ENCODE assay signal across 13 cellular contexts in genomic region chr5:40832345-40832744, GRCh38. TPM values are rescaled to one million over a fixed set of nuclear protein-coding genes. Genes with fewer than 3 reads are reported as not detected.
A peak's percentile ranks its signal among the peaks of the same experiment; 100 is the strongest.
DNase-seq lines count a peak whose midpoint lies in the region; ATAC-seq and TF ChIP-seq lines count a peak whose summit lies in the region.
"Had no signal": no experiment of that assay in that cellular context is flagged by ENCODE, and none has a peak within 500 bp of the region (broad histone marks: within the 10 kb centered on the region; RNA-seq: fewer than 3 reads in every experiment).

No MANE protein-coding gene starts in this region.

- no peak overlapping the region for H2BK20ac ChIP-seq in IMR-90 (ENCODE audit: low read depth, low read length)

- no peaks in the 10 kb centered on the region for H3K27me3 Mint-ChIP-seq in Calu3 (ENCODE audit: unreplicated experiment)
- H3K27me3 Mint-ChIP-seq in activated naive CD8-positive, alpha-beta T cell treated with anti-CD3 and anti-CD28 coated beads, Interleukin-2, amount 10 ng/mL, durations not matched to agents 7 days and 5 days = no peaks in the 10 kb centered on the region

- in situ Hi-C loops in IMR-90 (cut with MboI; ENCODE audit: low sequenced_read_pairs) = no loop called here

- H2AK5ac ChIP-seq in IMR-90 (ENCODE audit: low read depth, low read length) = no peak overlapping the region

- no peak overlapping the region for H3K4me2 ChIP-seq in IMR-90 (ENCODE audit: low read depth, low read length)

- H2BK15ac ChIP-seq in IMR-90 (ENCODE audit: low read depth, low read length) = no peak overlapping the region

- no peak overlapping the region for H2AK9ac ChIP-seq in IMR-90 (replicated peaks; ENCODE audit: low read depth, low read length, poor library complexity)

- H3K27me3 ChIP-seq in IMR-90 (ENCODE audit: control insufficient read depth, insufficient read depth, low read length) = no peaks in the 10 kb centered on the region
- H3K27me3 ChIP-seq in muscle layer of colon (ENCODE audit: control insufficient read depth in 1 of 2, insufficient read depth in 2 of 2, low read length in 2 of 2) = no peaks in the 10 kb centered on the region
- H3K27me3 ChIP-seq: testis had no signal

- H2BK120ac ChIP-seq in IMR-90 (ENCODE audit: low read depth, low read length) = no peak overlapping the region

- POLR2A ChIA-PET in IMR-90 (lab: Charles Lee; ENCODE audit: unreplicated experiment) = no interaction called here
- POLR2A ChIA-PET in activated naive CD8-positive, alpha-beta T cell treated with anti-CD3 and anti-CD28 coated beads, Interleukin-2, amount 10 ng/mL, durations not matched to agents 7 days and 5 days (lab: Charles Lee) = interaction anchor here (0.6 kb wide), 1 partner anchor 9 kb away, joined by 5 read pairs; no protein-coding TSS in a partner anchor

- H4K8ac ChIP-seq in IMR-90 (ENCODE audit: low read depth in 2 of 2, low read length in 2 of 2) = no peak overlapping the region

- ATAC-seq in IMR-90 (ENCODE audit: low read depth) (no peak), GM21529 (IDR thresholded peaks at IDR 0.05; ENCODE audit: unreplicated experiment) (no peak), Right ventricle myocardium superior (ENCODE audit: poor library complexity) (no peak)
- ATAC-seq in activated naive CD8-positive, alpha-beta T cell treated with anti-CD3 and anti-CD28 coated beads, Interleukin-2, amount 10 ng/mL, durations not matched to agents 7 days and 5 days (ENCODE audit: low read depth) = no peak
- ATAC-seq: esophagus mucosa had no signal

- H3K4ac ChIP-seq in IMR-90 (ENCODE audit: low read depth, low read length) = no peak overlapping the region

- H3K27ac Mint-ChIP-seq in Calu3 (ENCODE audit: unreplicated experiment) = peak overlapping the region; percentile 87
- H3K27ac Mint-ChIP-seq in activated naive CD8-positive, alpha-beta T cell treated with anti-CD3 and anti-CD28 coated beads, Interleukin-2, amount 10 ng/mL, durations not matched to agents 7 days and 5 days = peak overlapping the region; percentile 7

- no peak overlapping the region for H3K18ac ChIP-seq in IMR-90 (ENCODE audit: low read depth, low read length)

- peaks cover 46% of the 10 kb centered on the region for H3K4me1 Mint-ChIP-seq in Calu3 (ENCODE audit: low read depth, unreplicated experiment)
- peaks cover 54% of the 10 kb centered on the region for H3K4me1 Mint-ChIP-seq in activated naive CD8-positive, alpha-beta T cell treated with anti-CD3 and anti-CD28 coated beads, Interleukin-2, amount 10 ng/mL, durations not matched to agents 7 days and 5 days

- CTCF ChIA-PET in Calu3 (lab: Charles Lee) (no interaction called here), IMR-90 (lab: Yijun Ruan, JAX) (no interaction called here)

- H3K14ac ChIP-seq in IMR-90 (replicated peaks; ENCODE audit: low read depth, low read length) = no peak overlapping the region

- H3K9me1 ChIP-seq in IMR-90 (ENCODE audit: insufficient read depth, low read length) = 0 out of 2 replicates have a peak, but pooled peaks cover 2% of the 10 kb centered on the region

- H3K4me1 ChIP-seq in IMR-90 (ENCODE audit: control insufficient read depth, insufficient read depth, low read length) (peaks cover 2% of the 10 kb centered on the region; the same call in 1 of the 2 replicates), muscle layer of colon (ENCODE audit: insufficient read depth, low read length) (peaks cover 26% of the 10 kb centered on the region)

- H3K4me3 ChIP-seq in IMR-90 (ENCODE audit: insufficient read depth, low read depth, low read length) (no peak overlapping the region), muscle layer of colon (ENCODE audit: low read depth in 1 of 2, low read length in 2 of 2) (no peak overlapping the region)
- H3K4me3 ChIP-seq: lung, testis had no signal

- H3K4me3 Mint-ChIP-seq in Calu3 (ENCODE audit: low read depth, unreplicated experiment) = peak overlapping the region; percentile 89
- peak overlapping the region; percentile 97 for H3K4me3 Mint-ChIP-seq in activated naive CD8-positive, alpha-beta T cell treated with anti-CD3 and anti-CD28 coated beads, Interleukin-2, amount 10 ng/mL, durations not matched to agents 7 days and 5 days

- intact Hi-C loops in Calu3 (cut with micrococcal nuclease; ENCODE audit: unreplicated experiment) = no loop called here
- intact Hi-C loops in IMR-90 (cut with micrococcal nuclease) = loop anchor here (5.0 kb wide), 1 partner anchor 1410 kb away; the partner anchor contains the start of gene DAB2
- intact Hi-C loops in Right ventricle myocardium superior (cut with DNase I) = loop anchor here (10.0 kb wide), 1 partner anchor 78 kb away; the partner anchor contains the start of gene TTC33

- H3K9ac ChIP-seq in IMR-90 (ENCODE audit: low read depth, low read length) = no peak overlapping the region
- H3K9ac ChIP-seq in muscle layer of colon (ENCODE audit: low read length) = peak overlapping the region; percentile 88

- DNase-seq in Calu3 (no peak), IMR-90 (peak; percentile 30), NCI-H187 treated with DMSO at 0.1 percent for 48 hours (lab: John Stamatoyannopoulos, UW) (no peak), Right ventricle myocardium superior (no peak), NCI-H1105 (lab: John Stamatoyannopoulos, UW) (no peak)
- no peak for DNase-seq in activated naive CD8-positive, alpha-beta T cell treated with anti-CD3 and anti-CD28 coated beads, Interleukin-2, amount 10 ng/mL, durations not matched to agents 7 days and 5 days
- DNase-seq: activated gamma-delta T cell, NCI-H2029, testis had no signal

- H2AFZ ChIP-seq in IMR-90 (replicated peaks; ENCODE audit: low read length, poor library complexity) = no peak overlapping the region

- H2BK5ac ChIP-seq in IMR-90 (ENCODE audit: low read depth, low read length, poor library complexity, severe bottlenecking) = peak overlapping the region; percentile 17

- dilution Hi-C loops in IMR-90 (cut with HindIII; ENCODE audit: low sequenced_read_pairs, unreplicated experiment) = no loop called here

- peaks cover 83% of the 10 kb centered on the region for H3K36me3 Mint-ChIP-seq in Calu3 (ENCODE audit: insufficient read depth, unreplicated experiment)
- peaks cover 65% of the 10 kb centered on the region for H3K36me3 Mint-ChIP-seq in activated naive CD8-positive, alpha-beta T cell treated with anti-CD3 and anti-CD28 coated beads, Interleukin-2, amount 10 ng/mL, durations not matched to agents 7 days and 5 days

- no peak overlapping the region for H4K91ac ChIP-seq in IMR-90 (ENCODE audit: insufficient read depth, low read depth, low read length)

- WGBS in IMR-90 (ENCODE audit: extremely low coverage in 2 of 2, insufficient read length in 1 of 2), 2 experiments = no CpG with 5 or more reads among the region's 4 CpGs

- no peak overlapping the region for H3K23ac ChIP-seq in IMR-90 (ENCODE audit: low read depth, low read length)

- H4K5ac ChIP-seq in IMR-90 (ENCODE audit: low read depth, low read length) = no peak overlapping the region

- TF ChIP-seq POLR2A in IMR-90 (IDR thresholded peaks at IDR 0.05; ENCODE audit: low read depth, low read length) = no peak

- H4K20me1 ChIP-seq in IMR-90 (ENCODE audit: insufficient read depth, low read length) = peaks cover 75% of the 10 kb centered on the region

- no peaks in the 10 kb centered on the region for H3K9me3 ChIP-seq in IMR-90 (ENCODE audit: control insufficient read depth, insufficient read depth, low read length)
- H3K9me3 ChIP-seq in muscle layer of colon (ENCODE audit: low read length) = no peaks in the 10 kb centered on the region
- H3K9me3 ChIP-seq: testis had no signal

- H3K79me1 ChIP-seq in IMR-90 (ENCODE audit: low read depth in 1 of 2, low read length in 2 of 2) = peaks cover 21 to 81% of the 10 kb centered on the region in 2 experiments

- TF ChIP-seq RAD21 in IMR-90 (IDR thresholded peaks at IDR 0.05; ENCODE audit: low read length) = no peak

- no peaks in the 10 kb centered on the region for H3K9me3 Mint-ChIP-seq in Calu3 (ENCODE audit: low read depth, unreplicated experiment)
- H3K9me3 Mint-ChIP-seq in activated naive CD8-positive, alpha-beta T cell treated with anti-CD3 and anti-CD28 coated beads, Interleukin-2, amount 10 ng/mL, durations not matched to agents 7 days and 5 days = no peaks in the 10 kb centered on the region

- peaks cover 57% of the 10 kb centered on the region for H3K36me3 ChIP-seq in IMR-90 (ENCODE audit: control insufficient read depth, insufficient read depth, low read length)
- peaks cover 57% of the 10 kb centered on the region for H3K36me3 ChIP-seq in muscle layer of colon (ENCODE audit: insufficient read depth, low read length)

- H3K27ac ChIP-seq in IMR-90 (ENCODE audit: insufficient read depth, low read length) = no peak overlapping the region
- H3K27ac ChIP-seq in muscle layer of colon (ENCODE audit: low read depth, low read length) = no peak overlapping the region
- H3K27ac ChIP-seq: testis had no signal

- no peak for TF ChIP-seq CTCF in Calu3 (IDR thresholded peaks at IDR 0.05; ENCODE audit: unreplicated experiment)
- no peak for TF ChIP-seq CTCF in IMR-90 (conservative IDR thresholded peaks at IDR 0.05; ENCODE audit: low read depth, low read length)

- no TSS peak for BruUV-seq in Calu3 (replicated peaks; lab: Mats Ljungman, UMichigan)
- BruUV-seq in IMR-90 (replicated peaks; lab: Mats Ljungman, UMichigan) = no TSS peak

- no peak overlapping the region for H3K56ac ChIP-seq in IMR-90 (ENCODE audit: extremely low read depth, insufficient read depth, low read length)

RNA-seq across cellular contexts. Expression of gene RPL37, which starts 2.7 kb away (rescaled TPM):
- total RNA-seq in Calu3 (2022) = 984 and 1,038 TPM in 2 replicates
- 35.3 and 68.6 TPM in 2 replicates for total RNA-seq in IMR-90 (2012; rRNA removed)
- 294 and 551 TPM in 2 replicates for polyA plus RNA-seq in IMR-90 (2012; rRNA removed)
- polyA plus RNA-seq in IMR-90 (2012; cell fraction: cytosol; rRNA removed) = 107 and 412 TPM in 2 replicates
- 28.1 and 181 TPM in 2 replicates for polyA plus RNA-seq in IMR-90 (2012; cell fraction: nucleus; rRNA removed; ENCODE audit: low replicate concordance)
- total RNA-seq in activated naive CD8-positive, alpha-beta T cell treated with anti-CD3 and anti-CD28 coated beads, Interleukin-2, amount 10 ng/mL, durations not matched to agents 7 days and 5 days = 1,000 to 10,000 TPM; 1,700 to 1,758 TPM
- 601 TPM for total RNA-seq in Right ventricle myocardium superior

RNA-seq across cellular contexts. Expression of gene CARD6, which starts 8.8 kb away (rescaled TPM):
- total RNA-seq in Calu3 (2022) (5.9 and 8.2 TPM in 2 replicates), IMR-90 (2012; rRNA removed) (4.2 and 4.3 TPM in 2 replicates), Right ventricle myocardium superior (5.3 TPM)
- polyA plus RNA-seq in IMR-90 (2012; rRNA removed) = 1.5 and 1.8 TPM in 2 replicates
- 0.46 and 0.63 TPM in 2 replicates for polyA plus RNA-seq in IMR-90 (2012; cell fraction: cytosol; rRNA removed)
- 0.18 and 1.3 TPM in 2 replicates for polyA plus RNA-seq in IMR-90 (2012; cell fraction: nucleus; rRNA removed; ENCODE audit: low replicate concordance)
- 1 to 10 TPM; 3.5 to 4.4 TPM for total RNA-seq in activated naive CD8-positive, alpha-beta T cell treated with anti-CD3 and anti-CD28 coated beads, Interleukin-2, amount 10 ng/mL, durations not matched to agents 7 days and 5 days

RNA-seq across cellular contexts. Expression of gene PRKAA1, which starts 34.2 kb away (rescaled TPM):
- total RNA-seq in Calu3 (2022) = 117 and 118 TPM in 2 replicates
- total RNA-seq in IMR-90 (2012; rRNA removed) = 94.1 and 129 TPM in 2 replicates
- 38.9 and 47.7 TPM in 2 replicates for polyA plus RNA-seq in IMR-90 (2012; rRNA removed)
- polyA plus RNA-seq in IMR-90 (2012; cell fraction: cytosol; rRNA removed) = 5.5 and 8.8 TPM in 2 replicates
- 25.9 and 134 TPM in 2 replicates for polyA plus RNA-seq in IMR-90 (2012; cell fraction: nucleus; rRNA removed; ENCODE audit: low replicate concordance)
- total RNA-seq in activated naive CD8-positive, alpha-beta T cell treated with anti-CD3 and anti-CD28 coated beads, Interleukin-2, amount 10 ng/mL, durations not matched to agents 7 days and 5 days = 10 to 100 TPM; 86.4 to 86.7 TPM
- 29.9 TPM for total RNA-seq in Right ventricle myocardium superior
